In genomic region chr14:94423465-94424056, GRCh38 we compare ENCODE assay signal across 1 cellular context.
TF ChIP-seq lines count a peak whose summit lies in the region.

No MANE protein-coding gene starts in this region.

TF ChIP-seq in H1, 55 proteins besides CTCF, POLR2A, EP300 and RAD21:
- TF ChIP-seq BACH1 (IDR thresholded peaks at IDR 0.05; ENCODE audit: low read length): no peak
- TF ChIP-seq SIX5 (IDR thresholded peaks at IDR 0.05; ENCODE audit: low read depth, low read length): no peak
- peak; percentile 55; the same call in 1 of the 2 replicates for TF ChIP-seq TEAD4 (IDR thresholded peaks at IDR 0.05; ENCODE audit: low read depth, low read length)
- TF ChIP-seq CHD2 (IDR thresholded peaks at IDR 0.05; ENCODE audit: low read length): no peak
- TF ChIP-seq SP1 (IDR thresholded peaks at IDR 0.05; ENCODE audit: low read depth, low read length): no peak
- TF ChIP-seq YY1 (IDR thresholded peaks at IDR 0.05; ENCODE audit: low read depth, low read length): 0 out of 2 replicates have a peak, but pooled peaks have one; percentile 13
- TF ChIP-seq E2F6 (IDR thresholded peaks at IDR 0.05): no peak
- TF ChIP-seq BCL11A (IDR thresholded peaks at IDR 0.05; ENCODE audit: low read depth in 2 of 2, low read length in 2 of 2): no peak
- TF ChIP-seq HDAC2 (IDR thresholded peaks at IDR 0.05; ENCODE audit: borderline replicate concordance in 1 of 2, low read depth in 2 of 2, low read length in 2 of 2): 0 out of 4 replicates have a peak, but pooled peaks of 1 of the 2 experiments have one; percentile 56
- TF ChIP-seq SP4 (IDR thresholded peaks at IDR 0.05; ENCODE audit: low read length): no peak
- TF ChIP-seq RFX5 (IDR thresholded peaks at IDR 0.05; ENCODE audit: borderline replicate concordance, low read depth, low read length): no peak
- TF ChIP-seq NRF1 (IDR thresholded peaks at IDR 0.05; ENCODE audit: low read depth, low read length): no peak
- TF ChIP-seq MAX (IDR thresholded peaks at IDR 0.05): peak; percentile 26; the same call in 1 of the 2 replicates
- no peak for TF ChIP-seq KDM4A (IDR thresholded peaks at IDR 0.05; ENCODE audit: low read depth, low read length, severe bottlenecking)
- TF ChIP-seq GTF2F1 (IDR thresholded peaks at IDR 0.05; ENCODE audit: borderline replicate concordance, low read depth, low read length): no peak
